Comparison of ENCODE assay signal across 19 cellular contexts in genomic region chr12:2397356-2398045, GRCh38.
DNase-seq lines count a peak whose midpoint lies in the region; ATAC-seq and TF ChIP-seq lines count a peak whose summit lies in the region.
"Had no signal": no experiment of that assay in that cellular context is flagged by ENCODE, and none has a peak within 500 bp of the region (broad histone marks: within the 10 kb centered on the region; RNA-seq: fewer than 3 reads in every experiment).

No MANE protein-coding gene starts in this region.

- no peaks in the 10 kb centered on the region for H3K27me3 Mint-ChIP-seq in MCF 10A (ENCODE audit: insufficient read depth, unreplicated experiment)
- H3K27me3 Mint-ChIP-seq: activated naive CD8-positive, alpha-beta T cell treated with anti-CD3 and anti-CD28 coated beads, Interleukin-2, amount 10 ng/mL, durations not matched to agents 7 days and 5 days; CD4-positive, CD25-positive, alpha-beta regulatory T cell had no signal

- no peaks in the 10 kb centered on the region for H3K9me3 ChIP-seq in breast epithelium
- no peaks in the 10 kb centered on the region for H3K9me3 ChIP-seq in thoracic aorta

- peaks cover 15% of the 10 kb centered on the region for H3K4me1 Mint-ChIP-seq in MCF 10A (ENCODE audit: insufficient read depth, unreplicated experiment)
- H3K4me1 Mint-ChIP-seq: activated naive CD8-positive, alpha-beta T cell treated with anti-CD3 and anti-CD28 coated beads, Interleukin-2, amount 10 ng/mL, durations not matched to agents 7 days and 5 days; CD4-positive, CD25-positive, alpha-beta regulatory T cell; central memory CD8-positive, alpha-beta T cell had no signal

- CTCF ChIA-PET in MCF 10A (lab: Yijun Ruan, JAX), result interaction anchor here (0.6 to 2.0 kb wide), 6 partner anchors 15 to 1039 kb away, joined by 3 to 6 read pairs (median 4); no protein-coding TSS in a partner anchor

- POLR2A ChIA-PET in MCF 10A (lab: Yijun Ruan, JAX), result no interaction called here

- BruUV-seq in MCF 10A (replicated peaks; lab: Mats Ljungman, UMichigan), result no TSS peak

- no peak overlapping the region for H3K27ac Mint-ChIP-seq in MCF 10A (ENCODE audit: low read depth, unreplicated experiment)
- H3K27ac Mint-ChIP-seq: activated naive CD8-positive, alpha-beta T cell treated with anti-CD3 and anti-CD28 coated beads, Interleukin-2, amount 10 ng/mL, durations not matched to agents 7 days and 5 days; CD4-positive, CD25-positive, alpha-beta regulatory T cell had no signal

- intact Hi-C loops in MCF 10A (cut with micrococcal nuclease) (loop anchor here (5.0 to 10.0 kb wide), 3 partner anchors 55 to 187 kb away; no protein-coding TSS in a partner anchor), breast epithelium (cut with DNase I; ENCODE audit: low total_unique reads) (no loop called here)

- peak overlapping the region in 1 of 2 donors; percentile 80 for H3K27ac ChIP-seq in breast epithelium
- H3K27ac ChIP-seq in foreskin keratinocyte, result no peak overlapping the region
- peak overlapping the region; percentile 38 to 56 for H3K27ac ChIP-seq in thoracic aorta
- H3K27ac ChIP-seq: hepatocyte had no signal

- no peaks in the 10 kb centered on the region for H3K9me3 Mint-ChIP-seq in MCF 10A (ENCODE audit: unreplicated experiment)
- H3K9me3 Mint-ChIP-seq: activated naive CD8-positive, alpha-beta T cell treated with anti-CD3 and anti-CD28 coated beads, Interleukin-2, amount 10 ng/mL, durations not matched to agents 7 days and 5 days; activated T-cell treated with anti-CD3 and anti-CD28 coated beads, Interleukin-2, amount 50 U/mL, for 4 hours; CD4-positive, CD25-positive, alpha-beta regulatory T cell; central memory CD8-positive, alpha-beta T cell had no signal

- no peaks in the 10 kb centered on the region for H3K36me3 Mint-ChIP-seq in MCF 10A (ENCODE audit: insufficient read depth, unreplicated experiment)
- H3K36me3 Mint-ChIP-seq: activated naive CD8-positive, alpha-beta T cell treated with anti-CD3 and anti-CD28 coated beads, Interleukin-2, amount 10 ng/mL, durations not matched to agents 7 days and 5 days; CD4-positive, CD25-positive, alpha-beta regulatory T cell had no signal

- TF ChIP-seq CTCF in MCF 10A (IDR thresholded peaks at IDR 0.05; ENCODE audit: unreplicated experiment) (no peak), breast epithelium (IDR thresholded peaks at IDR 0.05) (no peak), foreskin keratinocyte (conservative IDR thresholded peaks at IDR 0.05) (no peak), thoracic aorta (IDR thresholded peaks at IDR 0.05) (no peak)

- H3K4me3 Mint-ChIP-seq in MCF 10A (ENCODE audit: unreplicated experiment), result no peak overlapping the region
- H3K4me3 Mint-ChIP-seq: activated naive CD8-positive, alpha-beta T cell treated with anti-CD3 and anti-CD28 coated beads, Interleukin-2, amount 10 ng/mL, durations not matched to agents 7 days and 5 days; activated T-cell treated with anti-CD3 and anti-CD28 coated beads, Interleukin-2, amount 50 U/mL, for 4 hours; CD4-positive, CD25-positive, alpha-beta regulatory T cell; central memory CD8-positive, alpha-beta T cell had no signal

- no peaks in the 10 kb centered on the region for H3K27me3 ChIP-seq in breast epithelium
- no peaks in the 10 kb centered on the region for H3K27me3 ChIP-seq in foreskin keratinocyte
- no peaks in the 10 kb centered on the region for H3K27me3 ChIP-seq in thoracic aorta (replicated peaks; ENCODE audit: insufficient read depth)
- H3K27me3 ChIP-seq: hepatocyte had no signal

- H3K4me1 ChIP-seq in breast epithelium (peaks cover 5 to 11% of the 10 kb centered on the region in 2 donors), foreskin keratinocyte (no peaks in the 10 kb centered on the region), thoracic aorta (ENCODE audit: control insufficient read depth in 1 of 2, low read depth in 2 of 2) (peaks cover 12 to 44% of the 10 kb centered on the region in 2 donors)

- TF ChIP-seq POLR2A in breast epithelium (IDR thresholded peaks at IDR 0.05), result no peak

- H3K36me3 ChIP-seq in breast epithelium (no peaks in the 10 kb centered on the region), thoracic aorta (no peaks in the 10 kb centered on the region)

- peak; percentile 34 for DNase-seq in MCF 10A (ENCODE audit: unreplicated experiment)
- no peak for DNase-seq in breast epithelium (ENCODE audit: low spot score in 2 of 2)
- DNase-seq in RKO (ENCODE audit: low spot score), result peak; percentile 1
- no peak for DNase-seq in foreskin keratinocyte
- no peak for DNase-seq in thoracic aorta (ENCODE audit: low spot score)
- DNase-seq in NCI-H2029 (lab: John Stamatoyannopoulos, UW), result no peak
- DNase-seq in left lobe of liver (ENCODE audit: low spot score), result no peak
- no peak for DNase-seq in Ammon's horn (ENCODE audit: low spot score)
- DNase-seq: activated CD4-positive, alpha-beta T cell treated with anti-CD3 and anti-CD28 coated beads, Interleukin-2, amount 50 U/mL, for 1 hour; activated naive CD8-positive, alpha-beta T cell treated with anti-CD3 and anti-CD28 coated beads, Interleukin-2, amount 10 ng/mL, durations not matched to agents 7 days and 5 days; activated T-cell treated with anti-CD3 and anti-CD28 coated beads, Interleukin-2, amount 50 U/mL, for 4 hours; CD4-positive, CD25-positive, alpha-beta regulatory T cell; effector memory CD4-positive, alpha-beta T cell; kidney; midbrain; NCI-H1105 had no signal

- no peak overlapping the region for H3K4me3 ChIP-seq in breast epithelium
- no peak overlapping the region for H3K4me3 ChIP-seq in thoracic aorta
- H3K4me3 ChIP-seq: hepatocyte, skin epidermis had no signal

- ATAC-seq in foreskin keratinocyte (peak; percentile 15), thoracic aorta (ENCODE audit: insufficient number of reproducible peaks, low FRiP score, low read depth) (no peak), left lobe of liver (no peak)
- ATAC-seq: activated T-cell treated with anti-CD3 and anti-CD28 coated beads, Interleukin-2, amount 50 U/mL, for 4 hours had no signal

Comparison
In these comparisons a context has a peak if more than half of its experiments do, and no peak if none do; other contexts are left out.
1. DNase-seq: peak in MCF 10A (single experiment) and RKO (single experiment); none in breast epithelium (0 of 2), foreskin keratinocyte (0 of 2), thoracic aorta (single experiment), NCI-H2029 (single experiment), left lobe of liver (single experiment) and Ammon's horn (single experiment).